26 cellular contexts compared by ENCODE assay signal in the genomic region with DNA sequence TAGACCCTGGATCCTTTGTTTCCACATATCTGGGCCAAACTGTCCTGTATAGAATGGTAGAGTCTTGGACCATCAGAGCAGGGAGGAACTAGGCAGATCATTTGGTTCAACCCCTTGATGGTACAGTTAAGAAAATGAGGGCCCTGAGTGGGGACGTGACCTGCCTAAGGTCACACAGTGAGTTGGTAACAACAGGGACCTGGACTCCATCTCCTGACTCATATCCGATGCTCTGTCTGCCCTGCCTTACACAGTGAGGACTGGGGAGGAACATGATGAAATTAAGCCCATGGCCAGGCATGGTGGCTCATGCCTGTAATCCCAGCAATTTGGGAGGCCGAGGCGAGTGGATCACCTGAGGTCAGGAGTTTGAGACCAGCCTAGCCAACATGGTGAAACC.
"Had no signal": no experiment of that assay in that cellular context is flagged by ENCODE, and none has a peak within 500 bp of the region (broad histone marks: within the 10 kb centered on the region; RNA-seq: fewer than 3 reads in every experiment).

No MANE protein-coding gene starts in this region.

- H3K27ac ChIP-seq: adrenal gland, body of pancreas, colonic mucosa, gastrocnemius medialis, hepatocyte, pancreas, psoas muscle, right atrium auricular region, testis, transverse colon had no signal

- H3K4me1 Mint-ChIP-seq: activated B cell treated with CpG ODN at 0.5 μM for 24 hours; activated naive CD8-positive, alpha-beta T cell treated with anti-CD3 and anti-CD28 coated beads for 36 hours had no signal

- ATAC-seq: activated T-cell treated with anti-CD3 and anti-CD28 coated beads, Interleukin-2, amount 50 U/mL, for 72 hours; effector memory CD8-positive, alpha-beta T cell; gastrocnemius medialis; stimulated activated naive CD8-positive, alpha-beta T cell treated with anti-CD3 and anti-CD28 coated beads, Interleukin-15, Interleukin-2, amounts not matched to agents 100 U/mL and 50 U/mL, for 24 hours had no signal

- H3K27me3 Mint-ChIP-seq: activated naive CD8-positive, alpha-beta T cell treated with anti-CD3 and anti-CD28 coated beads for 36 hours had no signal

- H3K4me3 ChIP-seq: adrenal gland, body of pancreas, cardiac muscle cell, colonic mucosa, gastrocnemius medialis, hepatocyte, pancreas, psoas muscle, right atrium auricular region, testis, transverse colon had no signal

- H3K27ac Mint-ChIP-seq: activated B cell treated with CpG ODN at 0.5 μM for 24 hours; activated naive CD4-positive, alpha-beta T cell treated with anti-CD3 and anti-CD28 coated beads for 36 hours; activated naive CD8-positive, alpha-beta T cell treated with anti-CD3 and anti-CD28 coated beads for 36 hours; activated T-cell treated with anti-CD3 and anti-CD28 coated beads, Interleukin-2, amount 50 U/mL, for 72 hours; effector memory CD8-positive, alpha-beta T cell; T-helper 2 cell treated with Interferon-gamma antibody and Interleukin-4, amounts not matched to agents 5 μg/mL and 100 μg/mL, for 36 hours had no signal

- H3K4me3 Mint-ChIP-seq: activated B cell treated with CpG ODN at 0.5 μM for 24 hours; activated naive CD4-positive, alpha-beta T cell treated with anti-CD3 and anti-CD28 coated beads for 36 hours; activated naive CD8-positive, alpha-beta T cell treated with anti-CD3 and anti-CD28 coated beads for 36 hours; activated T-cell treated with anti-CD3 and anti-CD28 coated beads, Interleukin-2, amount 50 U/mL, for 72 hours; effector memory CD8-positive, alpha-beta T cell; T-helper 2 cell treated with Interferon-gamma antibody and Interleukin-4, amounts not matched to agents 5 μg/mL and 100 μg/mL, for 36 hours had no signal

- H3K9me3 ChIP-seq: adrenal gland, body of pancreas, colonic mucosa, gastrocnemius medialis, pancreas, psoas muscle, right atrium auricular region, testis, transverse colon had no signal

- DNase-seq: activated B cell treated with CpG ODN at 0.5 μM for 24 hours; activated CD4-positive, alpha-beta T cell treated with anti-CD3 and anti-CD28 coated beads, Interleukin-2, amount 50 U/mL, for 4 hours; activated effector memory CD4-positive, alpha-beta T cell treated with Interleukin-2 at 50 U/mL for 16 hours; activated naive CD4-positive, alpha-beta T cell treated with anti-CD3 and anti-CD28 coated beads for 36 hours; activated naive CD8-positive, alpha-beta T cell treated with anti-CD3 and anti-CD28 coated beads for 36 hours; activated T-cell treated with anti-CD3 and anti-CD28 coated beads for 4 hours; activated T-cell treated with anti-CD3 and anti-CD28 coated beads, Interleukin-2, amount 50 U/mL, for 72 hours; aorta; cerebellar nuclear complex; effector memory CD8-positive, alpha-beta T cell; erythroblast; gastrocnemius medialis; left cardiac atrium; pancreas; psoas muscle; stimulated activated naive CD8-positive, alpha-beta T cell treated with anti-CD3 and anti-CD28 coated beads, Interleukin-15, Interleukin-2, amounts not matched to agents 100 U/mL and 50 U/mL, for 24 hours; T-helper 1 cell; testis; transverse colon had no signal

- H3K36me3 ChIP-seq: adrenal gland, cardiac muscle cell, colonic mucosa, gastrocnemius medialis, pancreas, right atrium auricular region, transverse colon had no signal

- H3K27me3 ChIP-seq: adrenal gland, body of pancreas, cardiac muscle cell, colonic mucosa, gastrocnemius medialis, hepatocyte, pancreas, right atrium auricular region, testis, transverse colon had no signal

- H3K36me3 Mint-ChIP-seq: activated naive CD8-positive, alpha-beta T cell treated with anti-CD3 and anti-CD28 coated beads for 36 hours had no signal

- H3K4me1 ChIP-seq: adrenal gland, body of pancreas, colonic mucosa, pancreas, psoas muscle, testis, transverse colon had no signal

- H3K9me3 Mint-ChIP-seq: activated B cell treated with CpG ODN at 0.5 μM for 24 hours; activated naive CD4-positive, alpha-beta T cell treated with anti-CD3 and anti-CD28 coated beads for 36 hours; activated naive CD8-positive, alpha-beta T cell treated with anti-CD3 and anti-CD28 coated beads for 36 hours; activated T-cell treated with anti-CD3 and anti-CD28 coated beads, Interleukin-2, amount 50 U/mL, for 72 hours; effector memory CD8-positive, alpha-beta T cell; T-helper 2 cell treated with Interferon-gamma antibody and Interleukin-4, amounts not matched to agents 5 μg/mL and 100 μg/mL, for 36 hours had no signal
